ENCODE assay signal across 21 cellular contexts in the genomic region with DNA sequence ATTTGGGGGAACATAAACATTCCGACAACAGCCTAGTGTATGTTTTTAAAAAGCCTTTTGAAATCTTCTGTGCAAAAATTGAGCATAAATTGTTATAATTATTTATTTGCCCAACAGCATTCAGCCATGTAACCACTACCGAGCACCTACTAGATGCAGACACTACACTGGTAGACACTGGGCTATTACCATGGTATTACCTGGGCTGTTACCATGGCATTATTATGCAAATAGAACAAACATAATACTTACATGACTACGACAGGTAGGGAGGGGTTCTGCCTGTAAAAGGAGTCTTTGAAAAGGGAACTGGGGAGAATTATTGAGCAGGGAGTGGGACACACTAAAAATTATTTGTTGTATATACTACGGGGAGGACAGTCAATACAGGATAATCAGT.
A peak's percentile ranks its signal among the peaks of the same experiment; 100 is the strongest.
DNase-seq lines count a peak whose midpoint lies in the region; ATAC-seq and TF ChIP-seq lines count a peak whose summit lies in the region.
"Had no signal": no experiment of that assay in that cellular context is flagged by ENCODE, and none has a peak within 500 bp of the region (broad histone marks: within the 10 kb centered on the region; RNA-seq: fewer than 3 reads in every experiment).

No MANE protein-coding gene starts in this region.

- ATAC-seq in HG03280 (IDR thresholded peaks at IDR 0.05; ENCODE audit: unreplicated experiment) (peak; percentile 50), foreskin keratinocyte (peak; percentile 51)
- ATAC-seq: Right ventricle myocardium inferior, SK-N-SH treated with all-trans-retinoic acid at 6 μM for 48 hours, T-helper 17 cell had no signal

- DNase-seq in NCI-H2029 (lab: John Stamatoyannopoulos, UW) (peak; percentile 52), NCI-H2029 treated with DMSO at 0.1 percent for 48 hours (lab: John Stamatoyannopoulos, UW) (no peak), NCI-H748 (lab: John Stamatoyannopoulos, UW; ENCODE audit: unreplicated experiment) (peak; percentile 96), foreskin keratinocyte (no peak), amygdala (lab: John Stamatoyannopoulos, UW) (no peak), GM20000 (ENCODE audit: low spot score) (no peak)
- DNase-seq: AML-193; Caco-2; CD4-positive, alpha-beta memory T cell; DMS79 treated with DMSO at 0.1 percent for 48 hours; GF-D8; NCI-H1092; NCI-H1417 treated with DMSO at 0.1 percent for 48 hours; NCI-H524; SJCRH30; T-helper 17 cell had no signal

- H3K27me3 ChIP-seq in foreskin keratinocyte, result no peaks in the 10 kb centered on the region
- H3K27me3 ChIP-seq: BLaER1 treated with 17β-estradiol and CSF1 and Interleukin-3, amounts not matched to agents 10 nM and 100 nM; SJCRH30 had no signal

- TF ChIP-seq CTCF in foreskin keratinocyte (conservative IDR thresholded peaks at IDR 0.05) (no peak), GM20000 (IDR thresholded peaks at IDR 0.05; ENCODE audit: extremely low read depth, missing control alignments) (no peak)

- H3K27ac ChIP-seq in foreskin keratinocyte, result no peak overlapping the region
- H3K27ac ChIP-seq: BLaER1 treated with 17β-estradiol and CSF1 and Interleukin-3, amounts not matched to agents 10 nM and 100 nM; PC-9; SJCRH30 had no signal

- H3K4me1 ChIP-seq in foreskin keratinocyte, result no peaks in the 10 kb centered on the region
- H3K4me1 ChIP-seq: Caco-2, SJCRH30 had no signal

Comparison
In these comparisons a context has a peak if more than half of its experiments do, and no peak if none do; other contexts are left out.
1. DNase-seq: peak in NCI-H2029 (single experiment) and NCI-H748 (single experiment); none in NCI-H2029 treated with DMSO at 0.1 percent for 48 hours (single experiment), foreskin keratinocyte (0 of 2), amygdala (0 of 56) and GM20000 (single experiment).